Comparison of ENCODE assay signal across 8 cellular contexts in the genomic region with DNA sequence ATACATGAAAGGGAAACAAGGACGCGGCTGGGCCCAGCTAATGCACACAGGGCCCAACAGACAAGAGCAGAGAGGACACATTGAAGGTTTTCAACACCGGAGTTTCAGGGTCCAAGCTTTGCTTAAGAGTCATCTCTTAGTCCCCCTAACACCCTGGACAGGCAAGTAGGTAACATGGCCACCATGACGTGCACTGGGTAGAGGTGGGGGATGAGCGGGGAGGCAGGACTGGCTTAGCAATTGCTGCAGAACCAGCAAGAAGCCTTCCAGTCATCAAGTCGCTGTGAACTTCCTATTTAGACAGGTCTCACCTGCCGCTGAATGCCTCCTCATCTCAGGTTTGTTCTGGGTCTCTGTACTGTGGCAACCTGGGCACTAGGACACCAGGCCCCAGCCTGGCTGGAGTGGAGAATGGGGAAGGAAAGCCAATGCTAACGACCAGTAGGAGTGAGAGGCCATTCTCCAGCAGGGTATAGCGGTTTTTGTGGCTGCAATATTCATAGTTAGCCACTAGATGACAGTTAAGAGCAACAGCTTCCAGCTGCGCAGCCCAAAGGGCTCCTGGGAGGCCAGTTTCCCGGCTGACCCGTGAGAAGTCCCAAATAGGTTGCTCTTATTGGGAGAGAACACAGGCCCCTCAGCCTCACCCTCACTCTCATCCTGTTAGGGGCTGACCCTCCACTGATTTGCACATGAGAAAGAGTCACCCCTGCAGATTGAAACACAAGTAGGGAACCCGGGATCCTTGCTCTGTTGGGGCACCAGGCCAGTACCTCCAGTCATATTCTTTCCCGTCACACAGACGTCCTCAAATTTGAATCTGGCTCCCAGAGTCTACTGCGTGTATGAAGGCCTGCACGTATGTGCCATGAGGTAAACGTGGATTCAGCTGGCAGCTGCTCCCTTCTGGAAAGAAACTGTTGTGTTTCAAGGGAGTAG. TPM values are rescaled to one million over a fixed set of nuclear protein-coding genes. Genes with fewer than 3 reads are reported as not detected.
DNase-seq lines count a peak whose midpoint lies in the region; ATAC-seq, FAIRE-seq and TF ChIP-seq lines count a peak whose summit lies in the region.

No MANE protein-coding gene starts in this region.

- FAIRE-seq in GM12891 (lab: Jason Lieb, UNC) = peak; percentile 80
- no peak for FAIRE-seq in urothelium cell line (lab: Jason Lieb, UNC)

- H3K27ac ChIP-seq in VCaP = no peak overlapping the region

- DNase-seq in AML-193 (lab: John Stamatoyannopoulos, UW) = peak; percentile 68 to 73
- peak; percentile 28 for DNase-seq in GM12891 (ENCODE audit: insufficient read length, low spot score)
- peak; percentile 13 for DNase-seq in NCI-H1694 treated with DMSO at 0.1 percent for 48 hours (lab: John Stamatoyannopoulos, UW)
- DNase-seq in epithelial cell of esophagus (ENCODE audit: low read depth) = peak; percentile 63
- DNase-seq in midbrain (lab: John Stamatoyannopoulos, UW) = peak; percentile 72
- peak; percentile 80 for DNase-seq in urothelium cell line (ENCODE audit: low spot score)

- TF ChIP-seq CTCF in VCaP (conservative IDR thresholded peaks at IDR 0.05) = peak; percentile 86
- peak; percentile 92 for TF ChIP-seq CTCF in epithelial cell of esophagus (IDR thresholded peaks at IDR 0.05; ENCODE audit: insufficient read depth, low read depth, low read length, missing control alignments)

- peak; percentile 81 for ATAC-seq in HG02623 (IDR thresholded peaks at IDR 0.05; ENCODE audit: unreplicated experiment)

- TF ChIP-seq POLR2A in GM12891 (IDR thresholded peaks at IDR 0.05; ENCODE audit: low read depth, low read length) = no peak

- no peak overlapping the region for H3K4me3 ChIP-seq in epithelial cell of esophagus (ENCODE audit: low read length)

TF ChIP-seq in GM12891, 5 proteins besides CTCF, POLR2A, EP300 and RAD21:
- TF ChIP-seq SPI1 (IDR thresholded peaks at IDR 0.05; ENCODE audit: low read depth, low read length) (no peak), POLR2AphosphoS5 (IDR thresholded peaks at IDR 0.05; ENCODE audit: low read depth, low read length) (no peak), PAX5 (IDR thresholded peaks at IDR 0.05; ENCODE audit: insufficient read depth, low read length, severe bottlenecking) (no peak), TAF1 (IDR thresholded peaks at IDR 0.05; ENCODE audit: low read depth, low read length) (no peak), POU2F2 (IDR thresholded peaks at IDR 0.05; ENCODE audit: low read depth, low read length) (no peak)
TF ChIP-seq in GM12891: peak in this region for 0.

RNA-seq across cellular contexts. Expression of a gene that starts 6.0 kb away (rescaled TPM):
- polyA plus RNA-seq in GM12891 (2012; ENCODE audit: low read depth, missing spikeins) = 16.2 TPM

RNA-seq across cellular contexts. Expression of a gene that starts 29.4 kb away (rescaled TPM):
- polyA plus RNA-seq in GM12891 (2012; ENCODE audit: low read depth, missing spikeins) = not detected

Comparison
In these comparisons a context has a peak if more than half of its experiments do, and no peak if none do; other contexts are left out.
1. DNase-seq: peak in every context shown above with its lines; median percentile 80 in urothelium cell line; 72 in midbrain; 70 in AML-193; 63 in epithelial cell of esophagus; 28 in GM12891; 13 in NCI-H1694 treated with DMSO at 0.1 percent for 48 hours.